ENCODE assay signal across 1 cellular context in genomic region chr22:50477923-50478322, GRCh38.
TF ChIP-seq lines count a peak whose summit lies in the region.

No MANE protein-coding gene starts in this region.

TF ChIP-seq in HepG2, 621 proteins besides CTCF, POLR2A, EP300 and RAD21:
- no peak for TF ChIP-seq SMAD1 (CRISPR knock-in tag; IDR thresholded peaks at IDR 0.05; ENCODE audit: borderline replicate concordance, low read depth)
- TF ChIP-seq ZNF18 (CRISPR knock-in tag; IDR thresholded peaks at IDR 0.05; ENCODE audit: insufficient replicate concordance) = no peak
- no peak for TF ChIP-seq SNAPC2 (CRISPR knock-in tag; IDR thresholded peaks at IDR 0.05)
- TF ChIP-seq ATF7 (IDR thresholded peaks at IDR 0.05) = no peak
- TF ChIP-seq ATF7 (CRISPR knock-in tag; IDR thresholded peaks at IDR 0.05) = no peak
- TF ChIP-seq AHDC1 (CRISPR knock-in tag; IDR thresholded peaks at IDR 0.05; ENCODE audit: borderline replicate concordance) = no peak
- no peak for TF ChIP-seq CREB1 (IDR thresholded peaks at IDR 0.05)
- no peak for TF ChIP-seq CREB1 (CRISPR knock-in tag; IDR thresholded peaks at IDR 0.05)
- TF ChIP-seq SMYD3 (CRISPR knock-in tag; IDR thresholded peaks at IDR 0.05) = no peak
- TF ChIP-seq ZKSCAN8 (CRISPR knock-in tag; IDR thresholded peaks at IDR 0.05; ENCODE audit: borderline replicate concordance) = no peak
